ENCODE assay signal across 8 cellular contexts in genomic region chr3:23761440-23761896, GRCh38. TPM values are rescaled to one million over a fixed set of nuclear protein-coding genes. Genes with fewer than 3 reads are reported as not detected.
DNase-seq lines count a peak whose midpoint lies in the region; ATAC-seq, FAIRE-seq and TF ChIP-seq lines count a peak whose summit lies in the region.

No MANE protein-coding gene starts in this region.

- no peaks in the 10 kb centered on the region for H3K27me3 Mint-ChIP-seq in IgD-negative memory B cell
- H3K27me3 Mint-ChIP-seq in astrocyte (ENCODE audit: low read depth, unreplicated experiment): peaks cover 3% of the 10 kb centered on the region

- peak overlapping the region; percentile 93 for H3K18ac ChIP-seq in mesendoderm (ENCODE audit: low read length)

- H3K4me1 ChIP-seq in astrocyte (ENCODE audit: insufficient read depth, low read length): no peaks in the 10 kb centered on the region
- H3K4me1 ChIP-seq in mesendoderm (ENCODE audit: control insufficient read depth, low read depth, low read length): peaks cover 9% of the 10 kb centered on the region

- H3K79me2 ChIP-seq in astrocyte (ENCODE audit: insufficient read depth, low read length) (no peaks in the 10 kb centered on the region), mesendoderm (ENCODE audit: control insufficient read depth, insufficient read depth, low read length) (no peaks in the 10 kb centered on the region)

- no peak overlapping the region for H2AFZ ChIP-seq in astrocyte (ENCODE audit: low read depth, low read length)

- no peaks in the 10 kb centered on the region for H3K79me1 ChIP-seq in mesendoderm (ENCODE audit: low read length)

- H3K27ac Mint-ChIP-seq in IgD-negative memory B cell: peak overlapping the region in 2 of 3 donors; percentile 10 to 85
- no peak overlapping the region for H3K27ac Mint-ChIP-seq in astrocyte (ENCODE audit: unreplicated experiment)

- in situ Hi-C loops in G401 (cut with HindIII; ENCODE audit: low sequenced_read_pairs): no loop called here

- H3K23ac ChIP-seq in mesendoderm (ENCODE audit: low read length): no peak overlapping the region

- no peak overlapping the region for H2AK5ac ChIP-seq in mesendoderm (ENCODE audit: low read length)

- no peak overlapping the region for H3K9ac ChIP-seq in astrocyte (ENCODE audit: low read length)
- H3K9ac ChIP-seq in mesendoderm (ENCODE audit: low read length): no peak overlapping the region

- no peaks in the 10 kb centered on the region for H3K27me3 ChIP-seq in astrocyte (ENCODE audit: insufficient read depth, low read length)
- no peaks in the 10 kb centered on the region for H3K27me3 ChIP-seq in mesendoderm (ENCODE audit: insufficient read depth, low read length, poor library complexity)

- WGBS in mesendoderm (ENCODE audit: extremely low coverage, insufficient coverage, low lambda C conversion rate): no CpG with 5 or more reads among the region's 2 CpGs

- H3K36me3 ChIP-seq in astrocyte (ENCODE audit: insufficient read depth, low read length) (no peaks in the 10 kb centered on the region), mesendoderm (ENCODE audit: control insufficient read depth, insufficient read depth, low read length) (no peaks in the 10 kb centered on the region)

- no peaks in the 10 kb centered on the region for H4K20me1 ChIP-seq in astrocyte (ENCODE audit: insufficient read depth, low read length)

- DNase-seq in GM12864 (ENCODE audit: low read depth): no peak
- DNase-seq in astrocyte (ENCODE audit: low read depth): no peak
- DNase-seq in mesendoderm: peak; percentile 87
- DNase-seq in ecto neural progenitor cell (ENCODE audit: low spot score): no peak
- DNase-seq in G401 (ENCODE audit: low spot score): no peak
- no peak for DNase-seq in COR-L47 (lab: John Stamatoyannopoulos, UW)

- no peak for FAIRE-seq in astrocyte (lab: Jason Lieb, UNC)

- peak overlapping the region; percentile 65 for H2BK15ac ChIP-seq in mesendoderm (replicated peaks; ENCODE audit: low read depth)

- H3K36me3 Mint-ChIP-seq in IgD-negative memory B cell (no peaks in the 10 kb centered on the region), astrocyte (ENCODE audit: low read depth, unreplicated experiment) (no peaks in the 10 kb centered on the region)

- H3K4me3 Mint-ChIP-seq in IgD-negative memory B cell (peak overlapping the region in 1 of 4 donors; percentile 95), astrocyte (ENCODE audit: unreplicated experiment) (no peak overlapping the region)

- peak overlapping the region; percentile 70 for H3K56ac ChIP-seq in mesendoderm (ENCODE audit: low read length)

- H4K5ac ChIP-seq in mesendoderm (ENCODE audit: low read length): no peak overlapping the region

- H3K4ac ChIP-seq in mesendoderm (ENCODE audit: low read depth, low read length): no peak overlapping the region

- TF ChIP-seq CTCF in GM12864 (IDR thresholded peaks at IDR 0.05; ENCODE audit: low read depth, low read length, missing control alignments): peak; percentile 50
- TF ChIP-seq CTCF in astrocyte (IDR thresholded peaks at IDR 0.05; ENCODE audit: insufficient read depth, low read depth, low read length): peak; percentile 31

- H3K4me2 ChIP-seq in astrocyte (ENCODE audit: low read length) (no peak overlapping the region), mesendoderm (ENCODE audit: low read length) (no peak overlapping the region)

- no peak overlapping the region for H2BK120ac ChIP-seq in mesendoderm (ENCODE audit: low read depth, low read length)

- H3K9me3 Mint-ChIP-seq in IgD-negative memory B cell (no peaks in the 10 kb centered on the region), astrocyte (ENCODE audit: unreplicated experiment) (no peaks in the 10 kb centered on the region)

- H4K8ac ChIP-seq in mesendoderm (ENCODE audit: low read depth, low read length): no peak overlapping the region

- H3K4me3 ChIP-seq in GM12864 (ENCODE audit: low read depth, low read length) (no peak overlapping the region), astrocyte (ENCODE audit: insufficient read depth, low read depth, low read length) (no peak overlapping the region), mesendoderm (ENCODE audit: low read length) (no peak overlapping the region)

- no peak overlapping the region for H2BK5ac ChIP-seq in mesendoderm (ENCODE audit: low read length)

- peak; percentile 40 for ATAC-seq in GM21786 (IDR thresholded peaks at IDR 0.05; ENCODE audit: unreplicated experiment)

- peaks cover 24 to 34% (median 32%) of the 10 kb centered on the region in 3 donors for H3K4me1 Mint-ChIP-seq in IgD-negative memory B cell
- peaks cover 7% of the 10 kb centered on the region for H3K4me1 Mint-ChIP-seq in astrocyte (ENCODE audit: low read depth, unreplicated experiment)

- H3K9me3 ChIP-seq in astrocyte (ENCODE audit: insufficient read depth, low read depth, low read length): no peaks in the 10 kb centered on the region

- no peak overlapping the region for H3K27ac ChIP-seq in astrocyte (ENCODE audit: low read depth, low read length)
- H3K27ac ChIP-seq in mesendoderm (ENCODE audit: low read depth, low read length): peak overlapping the region; percentile 16

RNA-seq across cellular contexts. Expression of gene UBE2E1, which starts 44.3 kb away (rescaled TPM):
- polyA plus RNA-seq in IgD-negative memory B cell: 17.0 TPM
- total RNA-seq in astrocyte: 145 and 150 TPM in 2 replicates
- 169 TPM for polyA plus RNA-seq in mesendoderm (2013, experiment 1 of 2)
- 166 TPM for polyA plus RNA-seq in mesendoderm (2013, experiment 2 of 2)
- total RNA-seq in G401 (2014; rRNA removed; shearing (Covaris generic)): 121 and 174 TPM in 2 replicates
